In genomic region chrX:21911481-21911880, GRCh38 we compare ENCODE assay signal across 8 cellular contexts. TPM values are rescaled to one million over a fixed set of nuclear protein-coding genes. Genes with fewer than 3 reads are reported as not detected.
"Had no signal": no experiment of that assay in that cellular context is flagged by ENCODE, and none has a peak within 500 bp of the region (broad histone marks: within the 10 kb centered on the region; RNA-seq: fewer than 3 reads in every experiment).

No MANE protein-coding gene starts in this region.

- DNase-seq: GDM1, GF-D8 had no signal

- FAIRE-seq: G401.6, GM12891, GM12892, GM18507, GM19239 had no signal

RNA-seq across cellular contexts. Expression of gene YY2, which starts 55.7 kb away (rescaled TPM):
- total RNA-seq: G401 had no signal
